In genomic region chr9:137456864-137457405, GRCh38 we compare ENCODE assay signal across 1 cellular context.
TF ChIP-seq lines count a peak whose summit lies in the region.

No MANE protein-coding gene starts in this region.

TF ChIP-seq in K562, 482 proteins besides CTCF, POLR2A, EP300 and RAD21:
- TF ChIP-seq NFE2 (IDR thresholded peaks at IDR 0.05; ENCODE audit: low read depth) = no peak
- TF ChIP-seq VEZF1 (CRISPR knock-in tag; IDR thresholded peaks at IDR 0.05) = no peak
- no peak for TF ChIP-seq SETDB1 (IDR thresholded peaks at IDR 0.05; ENCODE audit: low read length)
- no peak for TF ChIP-seq SMARCB1 (IDR thresholded peaks at IDR 0.05; ENCODE audit: insufficient read length, low read depth)
- no peak for TF ChIP-seq MEIS2 (IDR thresholded peaks at IDR 0.05; ENCODE audit: partially characterized antibody)
- no peak for TF ChIP-seq SNIP1 (IDR thresholded peaks at IDR 0.05; ENCODE audit: low read depth)
- no peak for TF ChIP-seq TRIM28 (IDR thresholded peaks at IDR 0.05)
- 0 out of 2 replicates have a peak, but pooled peaks have one; percentile 49 for TF ChIP-seq CBX1 (IDR thresholded peaks at IDR 0.05; ENCODE audit: low read depth)
- no peak for TF ChIP-seq CBFA2T2 (conservative IDR thresholded peaks at IDR 0.05)
- no peak for TF ChIP-seq STAT5B (CRISPR knock-in tag; IDR thresholded peaks at IDR 0.05)
- TF ChIP-seq ZEB2 (IDR thresholded peaks at IDR 0.05) = no peak
- no peak for TF ChIP-seq MITF (IDR thresholded peaks at IDR 0.05)
- TF ChIP-seq GATAD2A (IDR thresholded peaks at IDR 0.05) = no peak
- TF ChIP-seq ILK (tag; IDR thresholded peaks at IDR 0.05; ENCODE audit: borderline replicate concordance, low read depth) = no peak
- TF ChIP-seq ZFP30 (CRISPR knock-in tag; IDR thresholded peaks at IDR 0.05; ENCODE audit: borderline replicate concordance) = no peak
- TF ChIP-seq ZNF436 (CRISPR knock-in tag; IDR thresholded peaks at IDR 0.05) = peak; percentile 91
- TF ChIP-seq ZZZ3 (IDR thresholded peaks at IDR 0.05) = no peak
- no peak for TF ChIP-seq CCNT2 (IDR thresholded peaks at IDR 0.05; ENCODE audit: borderline replicate concordance, extremely low read depth, insufficient read length, low read depth, low read length)
- no peak for TF ChIP-seq XRCC5 (IDR thresholded peaks at IDR 0.05; ENCODE audit: low read depth, low read length)
- no peak for TF ChIP-seq NEUROD1 (IDR thresholded peaks at IDR 0.05; ENCODE audit: borderline replicate concordance, low read depth, low read length, partially characterized antibody)
- peak; percentile 88 for TF ChIP-seq BCOR (IDR thresholded peaks at IDR 0.05)
- TF ChIP-seq ERF (CRISPR knock-in tag; IDR thresholded peaks at IDR 0.05) = no peak
- TF ChIP-seq ZNF143 (CRISPR knock-in tag; IDR thresholded peaks at IDR 0.05) = no peak
- no peak for TF ChIP-seq RBM17 (IDR thresholded peaks at IDR 0.05; ENCODE audit: borderline replicate concordance, low read depth, low read length)
- no peak for TF ChIP-seq ELK1 (CRISPR knock-in tag; IDR thresholded peaks at IDR 0.05)
- no peak for TF ChIP-seq CUX1 (CRISPR knock-in tag; IDR thresholded peaks at IDR 0.05)
- TF ChIP-seq ZFPM2 (CRISPR knock-in tag; IDR thresholded peaks at IDR 0.05) = no peak
- TF ChIP-seq ZNF830 (CRISPR knock-in tag; IDR thresholded peaks at IDR 0.05) = no peak
- no peak for TF ChIP-seq THAP12 (CRISPR knock-in tag; IDR thresholded peaks at IDR 0.05)
- TF ChIP-seq POU5F1 (IDR thresholded peaks at IDR 0.05; ENCODE audit: borderline replicate concordance, low read depth, low read length, partially characterized antibody) = no peak
- peak; percentile 62 for TF ChIP-seq GTF3C2 (IDR thresholded peaks at IDR 0.05; ENCODE audit: borderline replicate concordance, extremely low read depth, insufficient read length)
- peak in 1 of 2 experiments; percentile 60; a peak in 2 of 4 replicates for TF ChIP-seq RCOR1 (IDR thresholded peaks at IDR 0.05; ENCODE audit: borderline replicate concordance in 1 of 2, low read depth in 2 of 2, low read length in 2 of 2)
- peak; percentile 65; the same call in 1 of the 2 replicates for TF ChIP-seq ZNF263 (CRISPR knock-in tag; IDR thresholded peaks at IDR 0.05; ENCODE audit: borderline replicate concordance)
- TF ChIP-seq NR2C1 (IDR thresholded peaks at IDR 0.05) = no peak
- TF ChIP-seq NR2C1 (tag; IDR thresholded peaks at IDR 0.05) = no peak
- no peak for TF ChIP-seq ELF1 (tag; IDR thresholded peaks at IDR 0.05)
- no peak for TF ChIP-seq HOXB6 (CRISPR knock-in tag; IDR thresholded peaks at IDR 0.05; ENCODE audit: borderline replicate concordance)
- TF ChIP-seq HCFC1 (IDR thresholded peaks at IDR 0.05; ENCODE audit: low read depth, low read length) = no peak
- 0 out of 2 replicates have a peak, but pooled peaks have one; percentile 68 for TF ChIP-seq SMARCA5 (IDR thresholded peaks at IDR 0.05)
- TF ChIP-seq FOXP1 (CRISPR knock-in tag; IDR thresholded peaks at IDR 0.05) = no peak
- no peak for TF ChIP-seq SAFB (IDR thresholded peaks at IDR 0.05; ENCODE audit: borderline replicate concordance, low read depth, low read length)
- 0 out of 2 replicates have a peak, but pooled peaks have one; percentile 28 for TF ChIP-seq SP1 (CRISPR knock-in tag; IDR thresholded peaks at IDR 0.05)
- no peak for TF ChIP-seq TSC22D4 (tag; IDR thresholded peaks at IDR 0.05)
- no peak for TF ChIP-seq U2AF1 (optimal IDR thresholded peaks at IDR 0.05; ENCODE audit: low read depth, low read length)
- peak; percentile 99 for TF ChIP-seq ZFP36 (IDR thresholded peaks at IDR 0.05; ENCODE audit: low read depth, low read length, partially characterized antibody)
- TF ChIP-seq ASH1L (IDR thresholded peaks at IDR 0.05; ENCODE audit: borderline replicate concordance, low read depth, partially characterized antibody) = no peak
- no peak for TF ChIP-seq ZBTB8A (IDR thresholded peaks at IDR 0.05; ENCODE audit: partially characterized antibody)
- TF ChIP-seq ZNF584 (CRISPR knock-in tag; IDR thresholded peaks at IDR 0.05; ENCODE audit: low read depth) = no peak
- TF ChIP-seq HDAC2 (IDR thresholded peaks at IDR 0.05) = peak; percentile 34; the same call in 1 of the 2 replicates
- TF ChIP-seq TBP (optimal IDR thresholded peaks at IDR 0.05; ENCODE audit: low read depth, low read length) = no peak
- no peak for TF ChIP-seq KAT2B (IDR thresholded peaks at IDR 0.05; ENCODE audit: low read depth, low read length)
- TF ChIP-seq ADNP (tag; IDR thresholded peaks at IDR 0.05) = no peak
- no peak for TF ChIP-seq ETS2 (tag; IDR thresholded peaks at IDR 0.05; ENCODE audit: borderline replicate concordance, poor library complexity, severe bottlenecking)
- TF ChIP-seq RB1 (IDR thresholded peaks at IDR 0.05; ENCODE audit: low read depth) = no peak
TF ChIP-seq in K562: peak in this region for 10.
